Comparison of ENCODE assay signal across 9 cellular contexts in the genomic region with DNA sequence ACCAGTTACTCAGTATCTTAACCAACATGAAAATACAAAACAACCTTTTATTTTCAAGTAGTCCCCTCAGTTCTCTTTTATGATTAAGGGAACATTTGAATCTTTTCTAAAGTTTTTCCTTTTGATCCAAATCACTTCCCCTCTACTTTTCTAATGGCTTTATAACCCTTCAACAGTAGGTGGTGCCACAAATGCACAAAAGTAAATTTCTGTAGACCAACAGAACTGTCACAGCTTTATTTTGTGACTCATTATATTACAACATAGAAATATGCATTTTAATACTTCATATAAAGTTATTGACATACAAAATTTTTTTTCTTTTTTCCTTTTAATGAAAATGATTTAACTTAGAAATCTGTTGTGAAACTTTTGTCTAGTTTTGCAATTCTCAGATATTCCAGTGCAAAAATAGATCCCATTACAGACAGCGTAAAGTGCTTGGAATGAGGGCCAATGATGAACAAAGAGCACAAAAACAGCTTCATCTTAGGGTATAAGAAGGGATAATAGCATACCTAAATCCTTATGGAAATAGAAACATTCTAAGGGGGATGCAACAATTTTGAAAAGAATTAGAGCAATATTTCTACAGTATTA. TPM values are rescaled to one million over a fixed set of nuclear protein-coding genes. Genes with fewer than 3 reads are reported as not detected.
A peak's percentile ranks its signal among the peaks of the same experiment; 100 is the strongest.
DNase-seq lines count a peak whose midpoint lies in the region; ATAC-seq and TF ChIP-seq lines count a peak whose summit lies in the region.
"Had no signal": no experiment of that assay in that cellular context is flagged by ENCODE, and none has a peak within 500 bp of the region (broad histone marks: within the 10 kb centered on the region; RNA-seq: fewer than 3 reads in every experiment).

No MANE protein-coding gene starts in this region.

- ATAC-seq in GM18870 (IDR thresholded peaks at IDR 0.05; ENCODE audit: unreplicated experiment): no peak
- ATAC-seq: naive thymus-derived CD8-positive, alpha-beta T cell had no signal

- no peak for TF ChIP-seq POLR2A in erythroblast (IDR thresholded peaks at IDR 0.05; ENCODE audit: low read length)

- DNase-seq in EH (ENCODE audit: low read depth) (peak; percentile 49), H4 (ENCODE audit: low spot score) (peak; percentile 19), NOMO-1 (lab: John Stamatoyannopoulos, UW; ENCODE audit: unreplicated experiment in 2 of 2) (peak; percentile 52 to 84), erythroblast (lab: John Stamatoyannopoulos, UW) (peak; percentile 10 to 37), stromal cell of bone marrow (ENCODE audit: low read depth) (peak; percentile 42), nucleus accumbens (lab: John Stamatoyannopoulos, UW) (no peak)
- DNase-seq in effector CD8-positive, alpha-beta T cell (lab: John Stamatoyannopoulos, UW): no peak

RNA-seq across cellular contexts. Expression of gene NIPSNAP3B, which starts 17.0 kb away (rescaled TPM):
- 0.62 and 1.5 TPM in 2 replicates for total RNA-seq in H4 (2014; rRNA removed; shearing (Covaris generic))

RNA-seq across cellular contexts. Expression of gene NIPSNAP3A, which starts 33.4 kb away (rescaled TPM):
- total RNA-seq in H4 (2014; rRNA removed; shearing (Covaris generic)): 38.4 and 44.3 TPM in 2 replicates

Comparison
In these comparisons a context has a peak if more than half of its experiments do, and no peak if none do; other contexts are left out.
1. DNase-seq: peak in EH (single experiment), H4 (single experiment), NOMO-1 (2 of 2), erythroblast (2 of 2) and stromal cell of bone marrow (single experiment); none in effector CD8-positive, alpha-beta T cell (single experiment) and nucleus accumbens (0 of 56).